Comparison of ENCODE assay signal across 2 cellular contexts in the genomic region with DNA sequence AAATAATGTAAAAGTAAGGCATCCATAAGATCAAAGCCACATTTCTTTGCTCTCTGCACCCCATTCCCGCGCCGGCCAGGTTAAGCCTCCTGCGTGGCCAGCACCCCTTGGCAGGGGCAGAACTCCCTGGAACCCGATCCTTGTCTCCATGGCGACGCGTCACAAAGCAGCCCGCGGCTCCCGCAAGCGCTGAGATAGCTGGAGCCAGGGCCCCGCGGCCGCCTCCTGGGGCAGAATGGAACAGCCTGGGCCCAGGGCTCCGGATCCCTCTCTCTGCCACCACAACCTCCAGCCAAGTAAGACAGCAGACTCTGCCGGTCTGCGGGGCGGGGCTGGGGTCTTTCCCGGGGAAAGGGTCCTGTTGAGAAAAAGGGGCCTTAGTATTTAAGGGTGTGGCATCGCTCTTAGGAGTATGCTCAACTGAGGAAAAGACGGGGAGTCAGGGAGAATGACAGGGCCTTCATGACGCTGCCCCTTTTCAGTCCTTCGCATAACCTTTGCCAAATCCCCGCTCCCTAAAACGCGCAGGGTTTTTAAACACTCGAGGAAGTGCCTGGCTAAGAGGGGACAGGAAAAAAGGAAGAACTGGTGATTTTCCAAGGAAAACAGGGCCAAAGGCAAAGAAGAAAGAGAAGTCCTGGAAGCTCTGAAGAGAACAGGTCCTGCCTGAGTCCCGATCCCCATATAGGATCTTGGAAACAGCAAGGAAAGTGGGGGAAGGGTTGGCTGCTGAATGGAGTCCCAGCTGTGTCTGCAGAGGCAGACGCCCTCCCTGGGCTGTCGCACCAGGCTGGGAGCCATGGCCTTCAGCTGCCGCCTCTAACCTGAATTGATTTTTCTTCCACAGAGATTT.
TF ChIP-seq lines count a peak whose summit lies in the region.

TSS of gene TEX26 (plus strand) at position 176 of the 853 bp plus-strand sequence. CDS start at position 236, 60 bp downstream.

TF ChIP-seq in endothelial cell of umbilical vein, 7 proteins besides CTCF, POLR2A, EP300 and RAD21 (continued from another document):
- TF ChIP-seq EZH2 (IDR thresholded peaks at IDR 0.05; ENCODE audit: borderline replicate concordance, low read depth, low read length, severe bottlenecking) (no peak), FOS (IDR thresholded peaks at IDR 0.05; ENCODE audit: borderline replicate concordance, insufficient read depth, low read length) (no peak), GATA2 (IDR thresholded peaks at IDR 0.05; ENCODE audit: insufficient read depth, insufficient read length, low read depth, low read length) (no peak)

TF ChIP-seq in SK-N-SH treated with all-trans-retinoic acid at 6 μM for 48 hours, 23 proteins besides CTCF, POLR2A, EP300 and RAD21 (continued from another document):
- no peak for TF ChIP-seq CSRNP3 (CRISPR knock-in tag; IDR thresholded peaks at IDR 0.05)
- no peak for TF ChIP-seq GLIS3 (CRISPR knock-in tag; IDR thresholded peaks at IDR 0.05)
- no peak for TF ChIP-seq ZFP3 (CRISPR knock-in tag; IDR thresholded peaks at IDR 0.05)
- TF ChIP-seq, protein P1, sequence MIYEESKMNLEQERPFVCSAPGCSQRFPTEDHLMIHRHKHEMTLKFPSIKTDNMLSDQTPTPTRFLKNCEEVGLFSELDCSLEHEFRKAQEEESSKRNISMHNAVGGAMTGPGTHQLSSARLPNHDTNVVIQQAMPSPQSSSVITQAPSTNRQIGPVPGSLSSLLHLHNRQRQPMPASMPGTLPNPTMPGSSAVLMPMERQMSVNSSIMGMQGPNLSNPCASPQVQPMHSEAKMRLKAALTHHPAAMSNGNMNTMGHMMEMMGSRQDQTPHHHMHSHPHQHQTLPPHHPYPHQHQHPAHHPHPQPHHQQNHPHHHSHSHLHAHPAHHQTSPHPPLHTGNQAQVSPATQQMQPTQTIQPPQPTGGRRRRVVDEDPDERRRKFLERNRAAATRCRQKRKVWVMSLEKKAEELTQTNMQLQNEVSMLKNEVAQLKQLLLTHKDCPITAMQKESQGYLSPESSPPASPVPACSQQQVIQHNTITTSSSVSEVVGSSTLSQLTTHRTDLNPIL (CRISPR knock-in tag; IDR thresholded peaks at IDR 0.05; ENCODE audit: low read depth) = no peak
- no peak for TF ChIP-seq TOX (CRISPR knock-in tag; IDR thresholded peaks at IDR 0.05; ENCODE audit: borderline replicate concordance)
- TF ChIP-seq, protein P2, sequence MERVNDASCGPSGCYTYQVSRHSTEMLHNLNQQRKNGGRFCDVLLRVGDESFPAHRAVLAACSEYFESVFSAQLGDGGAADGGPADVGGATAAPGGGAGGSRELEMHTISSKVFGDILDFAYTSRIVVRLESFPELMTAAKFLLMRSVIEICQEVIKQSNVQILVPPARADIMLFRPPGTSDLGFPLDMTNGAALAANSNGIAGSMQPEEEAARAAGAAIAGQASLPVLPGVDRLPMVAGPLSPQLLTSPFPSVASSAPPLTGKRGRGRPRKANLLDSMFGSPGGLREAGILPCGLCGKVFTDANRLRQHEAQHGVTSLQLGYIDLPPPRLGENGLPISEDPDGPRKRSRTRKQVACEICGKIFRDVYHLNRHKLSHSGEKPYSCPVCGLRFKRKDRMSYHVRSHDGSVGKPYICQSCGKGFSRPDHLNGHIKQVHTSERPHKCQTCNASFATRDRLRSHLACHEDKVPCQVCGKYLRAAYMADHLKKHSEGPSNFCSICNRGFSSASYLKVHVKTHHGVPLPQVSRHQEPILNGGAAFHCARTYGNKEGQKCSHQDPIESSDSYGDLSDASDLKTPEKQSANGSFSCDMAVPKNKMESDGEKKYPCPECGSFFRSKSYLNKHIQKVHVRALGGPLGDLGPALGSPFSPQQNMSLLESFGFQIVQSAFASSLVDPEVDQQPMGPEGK (CRISPR knock-in tag; IDR thresholded peaks at IDR 0.05; ENCODE audit: borderline replicate concordance) = no peak
- TF ChIP-seq, protein P3, sequence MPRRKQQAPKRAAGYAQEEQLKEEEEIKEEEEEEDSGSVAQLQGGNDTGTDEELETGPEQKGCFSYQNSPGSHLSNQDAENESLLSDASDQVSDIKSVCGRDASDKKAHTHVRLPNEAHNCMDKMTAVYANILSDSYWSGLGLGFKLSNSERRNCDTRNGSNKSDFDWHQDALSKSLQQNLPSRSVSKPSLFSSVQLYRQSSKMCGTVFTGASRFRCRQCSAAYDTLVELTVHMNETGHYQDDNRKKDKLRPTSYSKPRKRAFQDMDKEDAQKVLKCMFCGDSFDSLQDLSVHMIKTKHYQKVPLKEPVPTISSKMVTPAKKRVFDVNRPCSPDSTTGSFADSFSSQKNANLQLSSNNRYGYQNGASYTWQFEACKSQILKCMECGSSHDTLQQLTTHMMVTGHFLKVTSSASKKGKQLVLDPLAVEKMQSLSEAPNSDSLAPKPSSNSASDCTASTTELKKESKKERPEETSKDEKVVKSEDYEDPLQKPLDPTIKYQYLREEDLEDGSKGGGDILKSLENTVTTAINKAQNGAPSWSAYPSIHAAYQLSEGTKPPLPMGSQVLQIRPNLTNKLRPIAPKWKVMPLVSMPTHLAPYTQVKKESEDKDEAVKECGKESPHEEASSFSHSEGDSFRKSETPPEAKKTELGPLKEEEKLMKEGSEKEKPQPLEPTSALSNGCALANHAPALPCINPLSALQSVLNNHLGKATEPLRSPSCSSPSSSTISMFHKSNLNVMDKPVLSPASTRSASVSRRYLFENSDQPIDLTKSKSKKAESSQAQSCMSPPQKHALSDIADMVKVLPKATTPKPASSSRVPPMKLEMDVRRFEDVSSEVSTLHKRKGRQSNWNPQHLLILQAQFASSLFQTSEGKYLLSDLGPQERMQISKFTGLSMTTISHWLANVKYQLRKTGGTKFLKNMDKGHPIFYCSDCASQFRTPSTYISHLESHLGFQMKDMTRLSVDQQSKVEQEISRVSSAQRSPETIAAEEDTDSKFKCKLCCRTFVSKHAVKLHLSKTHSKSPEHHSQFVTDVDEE (CRISPR knock-in tag; IDR thresholded peaks at IDR 0.05) = no peak
- no peak for TF ChIP-seq POU6F1 (CRISPR knock-in tag; IDR thresholded peaks at IDR 0.05; ENCODE audit: borderline replicate concordance, low read depth)
- no peak for TF ChIP-seq ZC3H10 (CRISPR knock-in tag; IDR thresholded peaks at IDR 0.05)
